Comparison of ENCODE assay signal across 18 cellular contexts in genomic region chr1:31786366-31787060, GRCh38. TPM values are rescaled to one million over a fixed set of nuclear protein-coding genes. Genes with fewer than 3 reads are reported as not detected.
DNase-seq lines count a peak whose midpoint lies in the region; ATAC-seq and TF ChIP-seq lines count a peak whose summit lies in the region.
"Had no signal": no experiment of that assay in that cellular context is flagged by ENCODE, and none has a peak within 500 bp of the region (broad histone marks: within the 10 kb centered on the region; RNA-seq: fewer than 3 reads in every experiment).

No MANE protein-coding gene starts in this region.

- DNase-seq in DMS153 (lab: John Stamatoyannopoulos, UW) (peak; percentile 67), NCI-H2081 (lab: John Stamatoyannopoulos, UW) (peak; percentile 26 to 68), neural crest cell (ENCODE audit: low read depth, low spot score) (no peak), putamen (ENCODE audit: low spot score) (no peak), NCI-H524 (lab: John Stamatoyannopoulos, UW) (no peak), coronary artery (ENCODE audit: low spot score) (no peak)
- DNase-seq: BE2C; foreskin fibroblast; naive thymus-derived CD4-positive, alpha-beta T cell; NCI-H187 treated with DMSO at 0.1 percent for 48 hours; retina had no signal

- H3K4me3 ChIP-seq in coronary artery, result no peak overlapping the region
- H3K4me3 ChIP-seq: cardiac muscle cell, lung had no signal

- H3K27ac ChIP-seq in coronary artery, result no peak overlapping the region
- H3K27ac ChIP-seq: cardiac muscle cell, HL-60, KMS-11 had no signal

- H3K27me3 Mint-ChIP-seq in brain, result no peaks in the 10 kb centered on the region
- H3K27me3 Mint-ChIP-seq in neural crest cell (ENCODE audit: low read depth), result no peaks in the 10 kb centered on the region
- H3K27me3 Mint-ChIP-seq: activated naive CD8-positive, alpha-beta T cell had no signal

- ATAC-seq in GM21717 (IDR thresholded peaks at IDR 0.05; ENCODE audit: unreplicated experiment), result no peak
- ATAC-seq: naive thymus-derived CD4-positive, alpha-beta T cell had no signal

- H3K36me3 Mint-ChIP-seq in brain (no peaks in the 10 kb centered on the region), neural crest cell (ENCODE audit: low read depth) (no peaks in the 10 kb centered on the region)
- H3K36me3 Mint-ChIP-seq: activated naive CD8-positive, alpha-beta T cell; naive thymus-derived CD4-positive, alpha-beta T cell had no signal

- peak overlapping the region; percentile 84 to 99 (median 95) for H3K27ac Mint-ChIP-seq in brain
- peak overlapping the region; percentile 83 for H3K27ac Mint-ChIP-seq in neural crest cell (ENCODE audit: unreplicated experiment)
- H3K27ac Mint-ChIP-seq: activated naive CD8-positive, alpha-beta T cell had no signal

- TF ChIP-seq CTCF in brain (conservative IDR thresholded peaks at IDR 0.05) (no peak), neural crest cell (conservative IDR thresholded peaks at IDR 0.05) (no peak), coronary artery (IDR thresholded peaks at IDR 0.05) (no peak)

- peak overlapping the region; percentile 17 to 61 (median 44) for H3K4me3 Mint-ChIP-seq in brain
- peak overlapping the region; percentile 45 for H3K4me3 Mint-ChIP-seq in neural crest cell

- H3K4me1 Mint-ChIP-seq in brain (peaks cover 81% of the 10 kb centered on the region), neural crest cell (peaks cover 54% of the 10 kb centered on the region)

- peaks cover 0 to 4% (median 0%) of the 10 kb centered on the region in 5 experiments for H3K9me3 Mint-ChIP-seq in brain
- H3K9me3 Mint-ChIP-seq in neural crest cell, result no peaks in the 10 kb centered on the region
- H3K9me3 Mint-ChIP-seq: naive thymus-derived CD4-positive, alpha-beta T cell had no signal

RNA-seq across cellular contexts. Expression of gene ADGRB2, which starts 22.4 kb away (rescaled TPM):
- polyA plus RNA-seq in brain (ENCODE audit: insufficient read depth, low read depth, low replicate concordance), result 67.9 TPM
- total RNA-seq in neural crest cell, result 17.8 and 18.8 TPM in 2 replicates
- polyA plus RNA-seq: naive thymus-derived CD4-positive, alpha-beta T cell had no signal

RNA-seq across cellular contexts. Expression of gene SPOCD1, which starts 29.3 kb away (rescaled TPM):
- 1.7 TPM for polyA plus RNA-seq in brain (ENCODE audit: insufficient read depth, low read depth, low replicate concordance)
- total RNA-seq in neural crest cell, result 0.56 and 0.61 TPM in 2 replicates
- polyA plus RNA-seq: naive thymus-derived CD4-positive, alpha-beta T cell had no signal

Comparison
In these comparisons a context has a peak if more than half of its experiments do, and no peak if none do; other contexts are left out.
1. DNase-seq: peak in DMS153 (single experiment) and NCI-H2081 (2 of 2); none in neural crest cell (single experiment), putamen (single experiment), NCI-H524 (0 of 2) and coronary artery (single experiment).